Comparison of ENCODE assay signal across 1 cellular context in genomic region chr9:89631381-89631780, GRCh38.
TF ChIP-seq lines count a peak whose summit lies in the region.

No MANE protein-coding gene starts in this region.

TF ChIP-seq in liver, 16 proteins besides CTCF, POLR2A, EP300 and RAD21 (continued from another document):
- TF ChIP-seq ZBTB33 (IDR thresholded peaks at IDR 0.05) (no peak), HNF4A (conservative IDR thresholded peaks at IDR 0.05) (peak; percentile 25 to 60), GABPA (IDR thresholded peaks at IDR 0.05 in 1 of 2, conservative IDR thresholded peaks at IDR 0.05 in 1 of 2) (no peak), SP1 (IDR thresholded peaks at IDR 0.05) (peak; percentile 65), FOXA2 (IDR thresholded peaks at IDR 0.05) (peak; percentile 72)
